Comparison of ENCODE assay signal across 1 cellular context in genomic region chr5:65886387-65886786, GRCh38.
TF ChIP-seq lines count a peak whose summit lies in the region.

No MANE protein-coding gene starts in this region.

TF ChIP-seq in GM23338, 12 proteins besides CTCF, POLR2A, EP300 and RAD21:
- TF ChIP-seq ETS1 (IDR thresholded peaks at IDR 0.05), result no peak
- no peak for TF ChIP-seq EZH2 (IDR thresholded peaks at IDR 0.05; ENCODE audit: low read depth, unreplicated experiment)
- TF ChIP-seq STAT1 (IDR thresholded peaks at IDR 0.05; ENCODE audit: unreplicated experiment), result no peak
- no peak for TF ChIP-seq REST (IDR thresholded peaks at IDR 0.05; ENCODE audit: unreplicated experiment)
- no peak for TF ChIP-seq POLR2AphosphoS5 (IDR thresholded peaks at IDR 0.05; ENCODE audit: low read depth)
- TF ChIP-seq ZNF331 (CRISPR knock-in tag; IDR thresholded peaks at IDR 0.05; ENCODE audit: low read depth), result no peak
- no peak for TF ChIP-seq ZNF114 (CRISPR knock-in tag; IDR thresholded peaks at IDR 0.05)
- TF ChIP-seq JUNB (IDR thresholded peaks at IDR 0.05; ENCODE audit: unreplicated experiment), result no peak
- no peak for TF ChIP-seq CREB1 (CRISPR knock-in tag; IDR thresholded peaks at IDR 0.05; ENCODE audit: low read depth)
- no peak for TF ChIP-seq NANOG (IDR thresholded peaks at IDR 0.05; ENCODE audit: borderline replicate concordance)
- no peak for TF ChIP-seq EZH2phosphoT487 (IDR thresholded peaks at IDR 0.05; ENCODE audit: unreplicated experiment)
- TF ChIP-seq ZNF462 (CRISPR knock-in tag; IDR thresholded peaks at IDR 0.05), result no peak
TF ChIP-seq in GM23338: peak in this region for 0.
